Comparison of ENCODE assay signal across 8 cellular contexts in genomic region chr2:24919100-24919976, GRCh38. TPM values are rescaled to one million over a fixed set of nuclear protein-coding genes. Genes with fewer than 3 reads are reported as not detected.
DNase-seq lines count a peak whose midpoint lies in the region; ATAC-seq, FAIRE-seq and TF ChIP-seq lines count a peak whose summit lies in the region.

No MANE protein-coding gene starts in this region.

- peak; percentile 57 for FAIRE-seq in GM12878 (lab: Jason Lieb, UNC)

- H3K4me3 ChIP-seq in BJ (ENCODE audit: low read depth, low read length) (peak overlapping the region; percentile 61), GM12878 (peak overlapping the region; percentile 92)

- peaks cover 7% of the 10 kb centered on the region for H3K36me3 ChIP-seq in BJ (ENCODE audit: control insufficient read depth, insufficient read depth, low read length)
- peaks cover 0 to 4% of the 10 kb centered on the region in 2 experiments; a peak in 2 of 4 replicates for H3K36me3 ChIP-seq in GM12878 (ENCODE audit: control insufficient read depth in 2 of 2, insufficient read depth in 2 of 2, low read length in 1 of 2)

- in situ Hi-C loops in GM12878 (cut with MboI): no loop called here

- ATAC-seq in GM19324 (IDR thresholded peaks at IDR 0.05; ENCODE audit: low FRiP score, unreplicated experiment) (peak; percentile 34), HG03460 (IDR thresholded peaks at IDR 0.05; ENCODE audit: unreplicated experiment) (peak; percentile 34), T-cell (replicated peaks in 1 of 4) (peak; percentile 40 to 64 (median 48)), GM12878 (peak; percentile 56)

- peaks cover 28% of the 10 kb centered on the region for H3K4me1 ChIP-seq in GM12878 (ENCODE audit: control insufficient read depth, insufficient read depth, low read length)

- RAD21 ChIA-PET in GM12878 (lab: Charles Lee; ENCODE audit: unreplicated experiment): interaction anchor here (2.0 kb wide), 1 partner anchor 12 kb away, joined by 6 read pairs; no protein-coding TSS in a partner anchor

- H3K9me3 ChIP-seq in GM12878 (replicated peaks; ENCODE audit: control insufficient read depth, insufficient read depth, low read length): no peaks in the 10 kb centered on the region

- 2% methylated on average over 66 of the region's 67 CpGs for WGBS in GM12878 (ENCODE audit: insufficient coverage, insufficient replicate concordance, low lambda C conversion rate, missing lambda C conversion rate)

- SMC1A ChIA-PET in GM12878 (lab: Charles Lee; ENCODE audit: uncharacterized antibody, unreplicated experiment): no interaction called here

- peaks cover 42% of the 10 kb centered on the region for H3K79me2 ChIP-seq in GM12878 (ENCODE audit: control insufficient read depth, insufficient read depth, low read length)

- H3K27me3 ChIP-seq in BJ (ENCODE audit: control insufficient read depth, insufficient read depth, low read length) (no peaks in the 10 kb centered on the region), GM12878 (replicated peaks in 1 of 2; ENCODE audit: control insufficient read depth in 2 of 2, insufficient read depth in 2 of 2, low read length in 1 of 2) (no peaks in the 10 kb centered on the region)

- CTCF ChIA-PET in BJ (lab: Yijun Ruan, JAX) (interaction anchor here (1.3 kb wide), 1 partner anchor 91 kb away, joined by 3 read pairs; no protein-coding TSS in a partner anchor), T-cell (lab: Charles Lee) (interaction anchor here in 1 of 2 donors (0.7 kb wide), 2 partner anchors 932 to 1273 kb away, joined by 3 to 6 read pairs; no protein-coding TSS in a partner anchor), GM12878 (lab: Yijun Ruan, JAX) (interaction anchor here (1.1 kb wide), 1 partner anchor 497 kb away, joined by 3 read pairs; no protein-coding TSS in a partner anchor)

- intact Hi-C loops in GM12878 (cut with micrococcal nuclease; ENCODE audit: unreplicated experiment): no loop called here

- H4K20me1 ChIP-seq in GM12878 (ENCODE audit: control insufficient read depth, insufficient read depth): peaks cover 7% of the 10 kb centered on the region; the same call in 1 of the 2 replicates

- peak overlapping the region; percentile 80 for H3K9ac ChIP-seq in GM12878 (ENCODE audit: control insufficient read depth, insufficient read depth, low read length)

- peak; percentile 57; the same call in 1 of the 2 replicates for TF ChIP-seq POLR2A in GM12878 (IDR thresholded peaks at IDR 0.05; ENCODE audit: low read depth, low read length)

- H3K9me3 Mint-ChIP-seq in T-cell: no peaks in the 10 kb centered on the region

- BruUV-seq in GM12878 (replicated peaks; lab: Mats Ljungman, UMichigan): no TSS peak

- TF ChIP-seq CTCF in BJ (IDR thresholded peaks at IDR 0.05; ENCODE audit: insufficient read depth, low read depth, low read length): no peak
- TF ChIP-seq CTCF in GM12878 (IDR thresholded peaks at IDR 0.05 in 2 of 3, conservative IDR thresholded peaks at IDR 0.05 in 1 of 3; ENCODE audit: control insufficient read depth in 2 of 3, extremely low read depth in 1 of 3, insufficient read depth in 1 of 3, low read depth in 3 of 3, low read length in 3 of 3): no peak

- peak overlapping the region; percentile 93 for H3K4me2 ChIP-seq in GM12878 (ENCODE audit: control insufficient read depth, insufficient read depth)

- peaks cover 5% of the 10 kb centered on the region for H3K36me3 Mint-ChIP-seq in T-cell

- peaks cover 32 to 50% (median 40%) of the 10 kb centered on the region in 3 donors for H3K4me1 Mint-ChIP-seq in T-cell

- no peak for TF ChIP-seq RAD21 in GM12878 (IDR thresholded peaks at IDR 0.05; ENCODE audit: insufficient read depth, low read depth, low read length)

- H2AFZ ChIP-seq in GM12878 (ENCODE audit: control insufficient read depth, low read depth, low read length): peak overlapping the region; percentile 8

- POLR2A ChIA-PET in BJ (lab: Charles Lee): no interaction called here
- POLR2A ChIA-PET in T-cell (lab: Charles Lee): interaction anchor here in 1 of 2 donors (0.6 to 0.7 kb wide), 2 partner anchors 33 to 601 kb away, joined by 4 to 5 read pairs; no protein-coding TSS in a partner anchor
- POLR2A ChIA-PET in GM12878 (lab: Charles Lee): no interaction called here

- H3K4me3 Mint-ChIP-seq in T-cell: peak overlapping the region; percentile 82 to 88 (median 86)

- DNase-seq in BJ (ENCODE audit: low read depth) (no peak), T-cell (peak in 33 of 34 experiments; percentile 25 to 62 (median 45)), GM12878 (ENCODE audit: low read depth, low spot score) (no peak), iris pigment epithelial cell (ENCODE audit: low read depth) (peak; percentile 20), putamen (ENCODE audit: low spot score) (no peak)
- DNase-seq in stimulated activated CD4-positive, alpha-beta T cell treated with anti-CD3 and anti-CD28 coated beads, Interleukin-4, amount 100 ng/mL, for 1 hour: peak; percentile 46

- H3K27ac Mint-ChIP-seq in T-cell: peak overlapping the region; percentile 76 to 82

- no peaks in the 10 kb centered on the region for H3K27me3 Mint-ChIP-seq in T-cell

- peak overlapping the region; percentile 29 for H3K27ac ChIP-seq in GM12878 (ENCODE audit: control insufficient read depth, insufficient read depth)

- TF ChIP-seq EP300 in GM12878 (IDR thresholded peaks at IDR 0.05; ENCODE audit: borderline replicate concordance in 1 of 2, control insufficient read depth in 1 of 2, low read depth in 2 of 2, low read length in 2 of 2): no peak

TF ChIP-seq in GM12878, 131 proteins besides CTCF, POLR2A, EP300 and RAD21 (continues in another document):
- no peak for TF ChIP-seq POLR2AphosphoS2 (IDR thresholded peaks at IDR 0.05; ENCODE audit: low read depth, low read length)
- TF ChIP-seq ZNF622 (IDR thresholded peaks at IDR 0.05): no peak
- peak in 1 of 2 experiments; percentile 54; a peak in 2 of 3 replicates for TF ChIP-seq EGR1 (IDR thresholded peaks at IDR 0.05; ENCODE audit: borderline replicate concordance in 1 of 2, low read depth in 2 of 2, low read length in 2 of 2)
- TF ChIP-seq CREM (IDR thresholded peaks at IDR 0.05; ENCODE audit: low read depth): peak; percentile 13; the same call in 1 of the 2 replicates
- TF ChIP-seq MLLT1 (IDR thresholded peaks at IDR 0.05): 0 out of 2 replicates have a peak, but pooled peaks have one; percentile 41
- TF ChIP-seq IKZF1 (conservative IDR thresholded peaks at IDR 0.05): peak; percentile 84
- peak; percentile 77; the same call in 1 of the 2 replicates for TF ChIP-seq GATAD2B (conservative IDR thresholded peaks at IDR 0.05; ENCODE audit: low read depth)
- TF ChIP-seq NBN (IDR thresholded peaks at IDR 0.05): peak; percentile 61

RNA-seq across cellular contexts. Expression of gene ADCY3, which starts 0.7 kb away (rescaled TPM):
- 43.2 and 73.3 TPM in 2 replicates for polyA plus RNA-seq in BJ (2011; rRNA removed)
- 93.4 and 100 TPM in 2 replicates for polyA minus RNA-seq in BJ (2011; rRNA and poly(A)+ RNA removed)
- total RNA-seq in T-cell: 10 to 100 TPM; 21.4 to 35.6 (median 32.8) TPM
- total RNA-seq in GM12878 (2013; cell fraction: nucleolus; rRNA removed): 60.6 and 79.4 TPM in 2 replicates
- total RNA-seq in GM12878 (2014; rRNA removed): 58.9 and 75.6 TPM in 2 replicates
- total RNA-seq in GM12878 (2014; rRNA removed; fragmentation: Illumina TruSeq; extraction: Trizol): 44.9 and 47.5 TPM in 2 replicates
- total RNA-seq in GM12878 (2021): 88.2 and 102 TPM in 2 replicates
- polyA plus RNA-seq in GM12878 (2011; ENCODE audit: low read depth): 37.7 TPM
- 31.0 and 53.2 TPM in 2 replicates for polyA plus RNA-seq in GM12878 (2011; rRNA removed)
- 63.0 and 77.4 TPM in 2 replicates for polyA plus RNA-seq in GM12878 (2011; cell fraction: cytosol; rRNA removed)
- 194 and 225 TPM in 2 replicates for polyA plus RNA-seq in GM12878 (2011; cell fraction: nucleus; rRNA removed)
- polyA plus RNA-seq in GM12878 (2012): 70.8 and 89.9 TPM in 2 replicates
- polyA plus RNA-seq in GM12878 (2014; fragmentation: Illumina TruSeq; extraction: Trizol): 44.4 and 72.7 TPM in 2 replicates
- polyA plus RNA-seq in GM12878 (2014; fragmentation: Nextera tagmentation; extraction: Ambion mirVana): 1 to 10 TPM; 2.8 to 8.6 TPM
- polyA plus RNA-seq in GM12878 (2014; rRNA removed): 90.5 and 107 TPM in 2 replicates
- 10 to 100 TPM; 13.2 to 17.2 TPM for polyA plus RNA-seq in GM12878 (2016; fragmentation: Nextera tagmentation; extraction: Ambion mirVana)
- 97.7 and 107 TPM in 2 replicates for polyA minus RNA-seq in GM12878 (2011; rRNA and poly(A)+ RNA removed)
- polyA minus RNA-seq in GM12878 (2011; cell fraction: cytosol; rRNA and poly(A)+ RNA removed): 27.8 and 33.1 TPM in 2 replicates
- 30.9 and 55.5 TPM in 2 replicates for polyA minus RNA-seq in GM12878 (2011; cell fraction: nucleus; rRNA and poly(A)+ RNA removed)

RNA-seq across cellular contexts. Expression of gene DNAJC27, which starts 52.4 kb away (rescaled TPM):
- 2.3 and 3.4 TPM in 2 replicates for polyA plus RNA-seq in BJ (2011; rRNA removed)
- 1.8 and 2.9 TPM in 2 replicates for polyA minus RNA-seq in BJ (2011; rRNA and poly(A)+ RNA removed)
- 10 to 100 TPM; 10.0 to 15.2 (median 12.7) TPM for total RNA-seq in T-cell
- total RNA-seq in GM12878 (2013; cell fraction: nucleolus; rRNA removed): 26.2 and 31.4 TPM in 2 replicates
- total RNA-seq in GM12878 (2014; rRNA removed): 3.7 and 4.9 TPM in 2 replicates
- 4.5 and 4.8 TPM in 2 replicates for total RNA-seq in GM12878 (2014; rRNA removed; fragmentation: Illumina TruSeq; extraction: Trizol)
- total RNA-seq in GM12878 (2021): 2.8 and 3.6 TPM in 2 replicates
- 2.1 TPM for polyA plus RNA-seq in GM12878 (2011; ENCODE audit: low read depth)
- polyA plus RNA-seq in GM12878 (2011; rRNA removed): 6.7 and 9.3 TPM in 2 replicates
- 2.6 and 3.6 TPM in 2 replicates for polyA plus RNA-seq in GM12878 (2011; cell fraction: cytosol; rRNA removed)
- 8.1 and 10.4 TPM in 2 replicates for polyA plus RNA-seq in GM12878 (2011; cell fraction: nucleus; rRNA removed)
- polyA plus RNA-seq in GM12878 (2012): 2.2 and 2.8 TPM in 2 replicates
- polyA plus RNA-seq in GM12878 (2014; fragmentation: Illumina TruSeq; extraction: Trizol): 5.4 and 7.8 TPM in 2 replicates
- 1 to 10 TPM in 1 of 2 experiments, under 1 TPM in 1; 0.95 to 1.3 TPM for polyA plus RNA-seq in GM12878 (2014; fragmentation: Nextera tagmentation; extraction: Ambion mirVana)
- 3.7 and 9.6 TPM in 2 replicates for polyA plus RNA-seq in GM12878 (2014; rRNA removed)
- polyA plus RNA-seq in GM12878 (2016; fragmentation: Nextera tagmentation; extraction: Ambion mirVana): 1 to 10 TPM; 2.9 TPM
- polyA minus RNA-seq in GM12878 (2011; rRNA and poly(A)+ RNA removed): 4.5 and 6.4 TPM in 2 replicates
- 1.7 and 2.4 TPM in 2 replicates for polyA minus RNA-seq in GM12878 (2011; cell fraction: cytosol; rRNA and poly(A)+ RNA removed)
- polyA minus RNA-seq in GM12878 (2011; cell fraction: nucleus; rRNA and poly(A)+ RNA removed): 5.7 and 6.8 TPM in 2 replicates

Comparison
In these comparisons a context has a peak if more than half of its experiments do, and no peak if none do; other contexts are left out.
1. DNase-seq: peak in T-cell (33 of 34), iris pigment epithelial cell (single experiment) and stimulated activated CD4-positive, alpha-beta T cell treated with anti-CD3 and anti-CD28 coated beads, Interleukin-4, amount 100 ng/mL, for 1 hour (single experiment); none in BJ (single experiment), GM12878 (single experiment) and putamen (single experiment).
2. Peak in every context shown above with its lines, with median percentiles within 50 percentile points of each other: ATAC-seq.